9 cellular contexts compared by ENCODE assay signal in the genomic region with DNA sequence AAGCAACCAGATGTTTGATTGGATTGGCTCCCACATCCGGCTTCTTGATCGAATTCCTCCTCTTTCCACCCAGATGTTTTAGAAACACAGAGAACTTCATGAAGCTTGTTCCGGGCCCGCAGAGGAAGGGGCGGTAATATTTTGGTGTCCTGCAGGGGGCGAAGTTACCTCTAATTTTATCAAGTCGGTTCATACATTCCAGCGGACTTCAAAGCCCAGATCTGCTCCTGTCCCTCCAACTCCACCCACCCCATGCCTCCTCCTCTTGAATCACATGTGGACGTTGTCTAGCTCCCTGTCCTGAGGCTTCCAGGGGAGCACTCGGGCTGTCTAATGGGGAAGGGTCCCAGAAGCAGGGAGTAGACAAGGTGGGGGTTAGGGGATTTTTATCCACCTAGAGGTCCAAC. TPM values are rescaled to one million over a fixed set of nuclear protein-coding genes. Genes with fewer than 3 reads are reported as not detected.
DNase-seq lines count a peak whose midpoint lies in the region; ATAC-seq and TF ChIP-seq lines count a peak whose summit lies in the region.
"Had no signal": no experiment of that assay in that cellular context is flagged by ENCODE, and none has a peak within 500 bp of the region (broad histone marks: within the 10 kb centered on the region; RNA-seq: fewer than 3 reads in every experiment).

No MANE protein-coding gene starts in this region.

- DNase-seq in NCI-H1436 (lab: John Stamatoyannopoulos, UW) (peak; percentile 47), NCI-H1436 treated with DMSO at 0.1 percent for 48 hours (lab: John Stamatoyannopoulos, UW) (no peak), MG63 (peak; percentile 68), heart right ventricle (peak; percentile 72 to 85), retina (peak; percentile 74), cortex of kidney (lab: John Stamatoyannopoulos, UW) (no peak)
- peak; percentile 66 for DNase-seq in activated naive CD8-positive, alpha-beta T cell treated with anti-CD3 and anti-CD28 coated beads, Interleukin-2, amount 10 ng/mL, durations not matched to agents 7 days and 5 days

- ATAC-seq in SK-N-SH treated with all-trans-retinoic acid at 6 μM for 48 hours (peak; percentile 57), heart right ventricle (peak; percentile 37 to 74 (median 56))
- no peak for ATAC-seq in activated naive CD8-positive, alpha-beta T cell treated with anti-CD3 and anti-CD28 coated beads, Interleukin-2, amount 10 ng/mL, durations not matched to agents 7 days and 5 days (ENCODE audit: low read depth)

- H3K27me3 ChIP-seq in MG63 (peaks cover 41% of the 10 kb centered on the region), heart right ventricle (peaks cover 0 to 70% (median 28%) of the 10 kb centered on the region in 7 donors)

- peak; percentile 28 to 72 (median 63) for TF ChIP-seq CTCF in heart right ventricle (IDR thresholded peaks at IDR 0.05)

- no peaks in the 10 kb centered on the region for H3K36me3 Mint-ChIP-seq in activated naive CD8-positive, alpha-beta T cell treated with anti-CD3 and anti-CD28 coated beads, Interleukin-2, amount 10 ng/mL, durations not matched to agents 7 days and 5 days

- H3K4me3 Mint-ChIP-seq in activated naive CD8-positive, alpha-beta T cell treated with anti-CD3 and anti-CD28 coated beads, Interleukin-2, amount 10 ng/mL, durations not matched to agents 7 days and 5 days: no peak overlapping the region

- peaks cover 61% of the 10 kb centered on the region for H3K27me3 Mint-ChIP-seq in activated naive CD8-positive, alpha-beta T cell treated with anti-CD3 and anti-CD28 coated beads, Interleukin-2, amount 10 ng/mL, durations not matched to agents 7 days and 5 days

- 3% methylated on average over 10 of the region's 10 CpGs for WGBS in heart right ventricle, 2 donors

- no peak overlapping the region for H3K27ac ChIP-seq in heart right ventricle
- H3K27ac ChIP-seq: BLaER1 treated with 17β-estradiol and CSF1 and Interleukin-3, amounts not matched to agents 10 nM and 100 nM had no signal

- POLR2A ChIA-PET in activated naive CD8-positive, alpha-beta T cell treated with anti-CD3 and anti-CD28 coated beads, Interleukin-2, amount 10 ng/mL, durations not matched to agents 7 days and 5 days (lab: Charles Lee): no interaction called here

- peaks cover 7% of the 10 kb centered on the region for H3K4me1 Mint-ChIP-seq in activated naive CD8-positive, alpha-beta T cell treated with anti-CD3 and anti-CD28 coated beads, Interleukin-2, amount 10 ng/mL, durations not matched to agents 7 days and 5 days

- 0 out of 2 replicates have a peak, but pooled peaks cover 1% of the 10 kb centered on the region for H3K9me3 ChIP-seq in MG63
- H3K9me3 ChIP-seq in heart right ventricle: no peaks in the 10 kb centered on the region
- H3K9me3 ChIP-seq: BLaER1 treated with 17β-estradiol and CSF1 and Interleukin-3, amounts not matched to agents 10 nM and 100 nM had no signal

- no peak overlapping the region for H3K4me3 ChIP-seq in MG63
- no peak overlapping the region for H3K4me3 ChIP-seq in heart right ventricle
- H3K4me3 ChIP-seq: BLaER1 treated with 17β-estradiol and CSF1 and Interleukin-3, amounts not matched to agents 10 nM and 100 nM had no signal

- intact Hi-C loops in heart right ventricle (cut with DNase I): loop anchor here in 9 of 10 donors (1.0 to 10.0 kb wide), 16 partner anchors 182 to 502 kb away; a partner anchor contains a TSS

- H3K36me3 ChIP-seq in MG63 (no peaks in the 10 kb centered on the region), heart right ventricle (no peaks in the 10 kb centered on the region)
- H3K36me3 ChIP-seq: BLaER1 treated with 17β-estradiol and CSF1 and Interleukin-3, amounts not matched to agents 10 nM and 100 nM had no signal

- no peaks in the 10 kb centered on the region for H3K9me3 Mint-ChIP-seq in activated naive CD8-positive, alpha-beta T cell treated with anti-CD3 and anti-CD28 coated beads, Interleukin-2, amount 10 ng/mL, durations not matched to agents 7 days and 5 days

- H3K4me1 ChIP-seq in heart right ventricle: peaks cover 3 to 28% (median 22%) of the 10 kb centered on the region in 9 donors

- H3K27ac Mint-ChIP-seq in activated naive CD8-positive, alpha-beta T cell treated with anti-CD3 and anti-CD28 coated beads, Interleukin-2, amount 10 ng/mL, durations not matched to agents 7 days and 5 days: no peak overlapping the region

TF ChIP-seq in SK-N-SH treated with all-trans-retinoic acid at 6 μM for 48 hours, 23 proteins besides CTCF, POLR2A, EP300 and RAD21:
- TF ChIP-seq, protein P1, sequence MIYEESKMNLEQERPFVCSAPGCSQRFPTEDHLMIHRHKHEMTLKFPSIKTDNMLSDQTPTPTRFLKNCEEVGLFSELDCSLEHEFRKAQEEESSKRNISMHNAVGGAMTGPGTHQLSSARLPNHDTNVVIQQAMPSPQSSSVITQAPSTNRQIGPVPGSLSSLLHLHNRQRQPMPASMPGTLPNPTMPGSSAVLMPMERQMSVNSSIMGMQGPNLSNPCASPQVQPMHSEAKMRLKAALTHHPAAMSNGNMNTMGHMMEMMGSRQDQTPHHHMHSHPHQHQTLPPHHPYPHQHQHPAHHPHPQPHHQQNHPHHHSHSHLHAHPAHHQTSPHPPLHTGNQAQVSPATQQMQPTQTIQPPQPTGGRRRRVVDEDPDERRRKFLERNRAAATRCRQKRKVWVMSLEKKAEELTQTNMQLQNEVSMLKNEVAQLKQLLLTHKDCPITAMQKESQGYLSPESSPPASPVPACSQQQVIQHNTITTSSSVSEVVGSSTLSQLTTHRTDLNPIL (CRISPR knock-in tag; IDR thresholded peaks at IDR 0.05; ENCODE audit: low read depth): no peak

RNA-seq across cellular contexts. Expression of a gene that starts 2.9 kb away (rescaled TPM):
- total RNA-seq in MG63 (2014; rRNA removed; shearing (Covaris generic); ENCODE audit: low replicate concordance): 0.74 and 0.82 TPM in 2 replicates
- not detected for total RNA-seq in activated naive CD8-positive, alpha-beta T cell treated with anti-CD3 and anti-CD28 coated beads, Interleukin-2, amount 10 ng/mL, durations not matched to agents 7 days and 5 days
- total RNA-seq in heart right ventricle: 1 to 10 TPM; 1.3 to 4.1 (median 2.6) TPM
- 1 to 10 TPM in 1 of 2 donors, under 1 TPM in 1; 0.59 to 3.4 TPM for polyA plus RNA-seq in heart right ventricle

Comparison
In these comparisons a context has a peak if more than half of its experiments do, and no peak if none do; other contexts are left out.
1. DNase-seq: peak in NCI-H1436 (single experiment), MG63 (single experiment), activated naive CD8-positive, alpha-beta T cell treated with anti-CD3 and anti-CD28 coated beads, Interleukin-2, amount 10 ng/mL, durations not matched to agents 7 days and 5 days (single experiment), heart right ventricle (2 of 2) and retina (single experiment); none in NCI-H1436 treated with DMSO at 0.1 percent for 48 hours (single experiment) and cortex of kidney (single experiment).